Comparison of ENCODE assay signal across 21 cellular contexts in genomic region chr9:89619739-89620138, GRCh38. TPM values are rescaled to one million over a fixed set of nuclear protein-coding genes. Genes with fewer than 3 reads are reported as not detected.
DNase-seq lines count a peak whose midpoint lies in the region; ATAC-seq, FAIRE-seq and TF ChIP-seq lines count a peak whose summit lies in the region.
"Had no signal": no experiment of that assay in that cellular context is flagged by ENCODE, and none has a peak within 500 bp of the region (broad histone marks: within the 10 kb centered on the region; RNA-seq: fewer than 3 reads in every experiment).

No MANE protein-coding gene starts in this region.

- ATAC-seq in natural killer cell = no peak

- H3K79me2 ChIP-seq in H1 (ENCODE audit: control insufficient read depth in 1 of 2, insufficient read depth in 2 of 2, low read length in 2 of 2) = no peaks in the 10 kb centered on the region
- H3K79me2 ChIP-seq in hepatocyte = no peaks in the 10 kb centered on the region

- H3K9me2 ChIP-seq in hepatocyte (replicated peaks; ENCODE audit: insufficient read depth) = no peaks in the 10 kb centered on the region

- no peak for TF ChIP-seq EP300 in Ishikawa (IDR thresholded peaks at IDR 0.05; ENCODE audit: borderline replicate concordance)
- no peak for TF ChIP-seq EP300 in H1 (IDR thresholded peaks at IDR 0.05; ENCODE audit: borderline replicate concordance in 1 of 2, low read depth in 2 of 2, low read length in 2 of 2)
- no peak for TF ChIP-seq EP300 in sigmoid colon (IDR thresholded peaks at IDR 0.05)

- peak overlapping the region; percentile 96; the same call in 1 of the 2 replicates for H2BK15ac ChIP-seq in H1 (ENCODE audit: low read length)

- 0 out of 2 replicates have a peak overlapping the region, but pooled peaks have one; percentile 19 for H2AK5ac ChIP-seq in H1 (ENCODE audit: low read depth, low read length)

- H3K27me3 ChIP-seq in H1 (replicated peaks in 1 of 4; ENCODE audit: control insufficient read depth in 3 of 4, extremely low read depth in 1 of 4, insufficient read depth in 3 of 4, low read length in 3 of 4) (0 out of 7 replicates have a peak, but pooled peaks cover 0 to 3% (median 0%) of the 10 kb centered on the region in 4 experiments), sigmoid colon (no peaks in the 10 kb centered on the region), hepatocyte (no peaks in the 10 kb centered on the region)
- H3K27me3 ChIP-seq: BE2C, MG63 had no signal

- no peak overlapping the region for H4K91ac ChIP-seq in H1 (replicated peaks; ENCODE audit: insufficient read length, low read length)

- no peak overlapping the region for H2BK5ac ChIP-seq in H1 (ENCODE audit: low read depth, low read length)

- 100% methylated on average over 1 of the region's 1 CpG; no CpG with 5 or more reads in 1 of the 2 experiments for WGBS in H1 (ENCODE audit: extremely low coverage in 1 of 2, insufficient coverage in 1 of 2, insufficient read length in 1 of 2, insufficient replicate concordance in 2 of 2, low coverage in 1 of 2, low lambda C conversion rate in 2 of 2, missing lambda C conversion rate in 1 of 2), 2 experiments
- 95 to 100% methylated on average over 1 of the region's 1 CpG for WGBS in sigmoid colon, 2 donors
- WGBS in hepatocyte (ENCODE audit: low lambda C conversion rate, missing lambda C conversion rate) = 89% methylated on average over 1 of the region's 1 CpG

- H3K36me3 Mint-ChIP-seq in natural killer cell = no peaks in the 10 kb centered on the region
- H3K36me3 Mint-ChIP-seq: CD4-positive, alpha-beta memory T cell had no signal

- H2BK20ac ChIP-seq in H1 (ENCODE audit: low read length) = peak overlapping the region; percentile 83

- H3K27ac ChIP-seq in C4-2B = peak overlapping the region; percentile 68
- H3K27ac ChIP-seq in H1 (ENCODE audit: low read depth, low read length) = no peak overlapping the region
- peak overlapping the region in 3 of 4 donors; percentile 82 to 87 (median 83) for H3K27ac ChIP-seq in sigmoid colon
- H3K27ac ChIP-seq in hepatocyte = no peak overlapping the region

- no peaks in the 10 kb centered on the region for H3K9me3 Mint-ChIP-seq in natural killer cell
- H3K9me3 Mint-ChIP-seq: CD4-positive, alpha-beta memory T cell had no signal

- H3K4me1 Mint-ChIP-seq in natural killer cell = no peaks in the 10 kb centered on the region
- H3K4me1 Mint-ChIP-seq: CD4-positive, alpha-beta memory T cell had no signal

- H3K4ac ChIP-seq in H1 (replicated peaks; ENCODE audit: insufficient read length, low read depth, low read length) = no peak overlapping the region

- CTCF ChIA-PET in H1 (lab: Charles Lee; ENCODE audit: partially characterized antibody) = interaction anchor here (0.6 to 8.6 kb wide), 30 partner anchors 8 to 482 kb away, joined by 3 to 65 read pairs (median 5); partner anchors contain the start of gene GADD45G

- H3K4me1 ChIP-seq in H1 (replicated peaks in 1 of 4; ENCODE audit: control insufficient read depth in 3 of 4, insufficient read depth in 4 of 4, low read length in 3 of 4) = peaks cover 0 to 24% (median 7%) of the 10 kb centered on the region in 4 experiments
- peaks cover 0 to 59% (median 42%) of the 10 kb centered on the region in 4 donors for H3K4me1 ChIP-seq in sigmoid colon
- peaks cover 17% of the 10 kb centered on the region for H3K4me1 ChIP-seq in hepatocyte (ENCODE audit: insufficient read depth)
- H3K4me1 ChIP-seq: BE2C, Caco-2 had no signal

- POLR2A ChIA-PET in H1 (lab: Charles Lee; ENCODE audit: partially characterized antibody) = interaction anchor here (5.9 to 11.9 kb wide), 2 partner anchors 9 to 15 kb away, joined by 33 to 107 read pairs; partner anchors contain the start of gene GADD45G

- H3K4me3 ChIP-seq in H1 (ENCODE audit: extremely low read depth in 1 of 4, insufficient read depth in 2 of 4, low read depth in 3 of 4, low read length in 4 of 4) (no peak overlapping the region), sigmoid colon (no peak overlapping the region), hepatocyte (no peak overlapping the region)
- H3K4me3 ChIP-seq: MG63 had no signal

- H3K36me3 ChIP-seq in H1 (ENCODE audit: control insufficient read depth in 2 of 4, insufficient read depth in 4 of 4, low read length in 3 of 4) = no peaks in the 10 kb centered on the region
- H3K36me3 ChIP-seq in sigmoid colon = no peaks in the 10 kb centered on the region
- H3K36me3 ChIP-seq in hepatocyte (replicated peaks; ENCODE audit: insufficient read depth, low read depth) = no peaks in the 10 kb centered on the region
- H3K36me3 ChIP-seq: BE2C, MG63 had no signal

- no peak for FAIRE-seq in H1 (lab: Jason Lieb, UNC)
- FAIRE-seq: GM18507, H54 had no signal

- intact Hi-C loops in sigmoid colon (cut with DNase I) = loop anchor here (5.0 kb wide), 2 partner anchors 273 to 383 kb away; no protein-coding TSS in a partner anchor
- intact Hi-C loops in natural killer cell (cut with micrococcal nuclease) = no loop called here

- H2BK120ac ChIP-seq in H1 (replicated peaks; ENCODE audit: low read depth, low read length) = no peak overlapping the region

- no peak for TF ChIP-seq RAD21 in Ishikawa (IDR thresholded peaks at IDR 0.05; ENCODE audit: low read depth)
- no peak for TF ChIP-seq RAD21 in H1 (IDR thresholded peaks at IDR 0.05 in 1 of 2, conservative IDR thresholded peaks at IDR 0.05 in 1 of 2; ENCODE audit: low read depth in 2 of 2, low read length in 2 of 2)

- H4K5ac ChIP-seq in H1 (ENCODE audit: insufficient read length, low read depth, low read length) = no peak overlapping the region

- H4K20me1 ChIP-seq in H1 (replicated peaks in 1 of 2; ENCODE audit: control insufficient read depth in 1 of 2, insufficient read depth in 2 of 2, low read length in 2 of 2) = no peaks in the 10 kb centered on the region
- no peaks in the 10 kb centered on the region for H4K20me1 ChIP-seq in hepatocyte (ENCODE audit: insufficient read depth, poor library complexity, severe bottlenecking)

- no peak overlapping the region for H3K56ac ChIP-seq in H1 (replicated peaks; ENCODE audit: insufficient read length, low read depth, low read length)

- TF ChIP-seq POLR2A in H1 (IDR thresholded peaks at IDR 0.05; ENCODE audit: control extremely low read depth in 1 of 2, low read depth in 2 of 2, low read length in 2 of 2) (no peak), sigmoid colon (IDR thresholded peaks at IDR 0.05) (no peak)

- no peak for TF ChIP-seq CTCF in C4-2B (conservative IDR thresholded peaks at IDR 0.05)
- no peak for TF ChIP-seq CTCF in H1 (IDR thresholded peaks at IDR 0.05; ENCODE audit: control extremely low read depth in 1 of 3, insufficient read depth in 1 of 3, low read depth in 1 of 3, low read length in 3 of 3)
- no peak for TF ChIP-seq CTCF in sigmoid colon (IDR thresholded peaks at IDR 0.05)
- TF ChIP-seq CTCF in natural killer cell (IDR thresholded peaks at IDR 0.05) = no peak
- TF ChIP-seq CTCF in hepatocyte (IDR thresholded peaks at IDR 0.05; ENCODE audit: poor library complexity) = no peak

- H3K18ac ChIP-seq in H1 (ENCODE audit: extremely low read depth, low read length) = no peak overlapping the region; the same call in 1 of the 2 replicates

- no peak overlapping the region for H3K4me3 Mint-ChIP-seq in natural killer cell
- H3K4me3 Mint-ChIP-seq: CD4-positive, alpha-beta memory T cell had no signal

- H4K8ac ChIP-seq in H1 (ENCODE audit: extremely low read depth, insufficient read depth, low read length) = no peak overlapping the region; the same call in 1 of the 2 replicates

- no peak overlapping the region for H3K14ac ChIP-seq in H1 (ENCODE audit: insufficient read length)

- H3K27ac Mint-ChIP-seq in natural killer cell = no peak overlapping the region
- H3K27ac Mint-ChIP-seq: CD4-positive, alpha-beta memory T cell had no signal

- peak overlapping the region; percentile 80; the same call in 1 of the 2 replicates for H2BK12ac ChIP-seq in H1 (ENCODE audit: low read depth, low read length)

- no peak overlapping the region for H3K4me2 ChIP-seq in H1 (ENCODE audit: insufficient read depth in 1 of 2, low read depth in 2 of 2, low read length in 2 of 2)
- no peak overlapping the region for H3K4me2 ChIP-seq in hepatocyte

- H3K23me2 ChIP-seq in H1 (ENCODE audit: low read depth, low read length) = no peaks in the 10 kb centered on the region; the same call in 1 of the 2 replicates

- H2AFZ ChIP-seq in H1 (ENCODE audit: low read length) (no peak overlapping the region), hepatocyte (no peak overlapping the region)

- no peak overlapping the region for H3K9ac ChIP-seq in H1 (replicated peaks in 1 of 4; ENCODE audit: extremely low read depth in 1 of 4, low read depth in 3 of 4, low read length in 3 of 4)

- H3K9me3 ChIP-seq in H1 (ENCODE audit: insufficient read depth in 2 of 2, low read depth in 1 of 2, low read length in 1 of 2) (no peaks in the 10 kb centered on the region), sigmoid colon (no peaks in the 10 kb centered on the region), hepatocyte (ENCODE audit: low read depth) (no peaks in the 10 kb centered on the region)
- H3K9me3 ChIP-seq: BE2C, Caco-2, MG63 had no signal

- DNase-seq in H1 (ENCODE audit: low read depth in 1 of 2, low spot score in 2 of 2) (no peak), sigmoid colon (no peak), natural killer cell (no peak), T-helper 1 cell (no peak), hepatocyte (ENCODE audit: low spot score) (no peak)
- DNase-seq: BE2C; Caco-2; CD4-positive, alpha-beta memory T cell; DMS 273 treated with DMSO at 0.1 percent for 48 hours; GDM1; Kasumi-1; MG63; NCI-H1436; NCI-H187 treated with DMSO at 0.1 percent for 48 hours; NCI-H226; Right ventricle myocardium superior had no signal

- H3K27me3 Mint-ChIP-seq in natural killer cell (ENCODE audit: low read depth in 2 of 2) = peaks cover 4 to 12% of the 10 kb centered on the region in 2 donors
- H3K27me3 Mint-ChIP-seq: CD4-positive, alpha-beta memory T cell had no signal

- no peaks in the 10 kb centered on the region for H3K79me1 ChIP-seq in H1 (ENCODE audit: low read depth, low read length)

- H3K23ac ChIP-seq in H1 (ENCODE audit: insufficient read length) = no peak overlapping the region

TF ChIP-seq in H1, 55 proteins besides CTCF, POLR2A, EP300 and RAD21 (continues in another document):
- no peak for TF ChIP-seq KDM4A (IDR thresholded peaks at IDR 0.05; ENCODE audit: low read depth, low read length, severe bottlenecking)
- TF ChIP-seq POU5F1 (IDR thresholded peaks at IDR 0.05; ENCODE audit: low read depth, low read length) = no peak

RNA-seq across cellular contexts. Expression of gene GADD45G, which starts 14.9 kb away (rescaled TPM):
- total RNA-seq in H1 (2021; fragmentation: NEBNext Ultra II Directional; extraction: Animal tissue kit (Norgen Biotek cat#: 25700)) = 7.0 and 9.2 TPM in 2 replicates
- 11.4 and 20.7 TPM in 2 replicates for polyA plus RNA-seq in H1 (2011; rRNA removed)
- polyA plus RNA-seq in H1 (2011; cell fraction: cytosol; rRNA removed) = 9.8 TPM
- 16.9 TPM for polyA plus RNA-seq in H1 (2011; cell fraction: nucleus; rRNA removed)
- 5.2 to 17.2 TPM (median 11.3 TPM) in 4 replicates for polyA plus RNA-seq in H1 (2012, experiment 1 of 2)
- 4.4 TPM for polyA plus RNA-seq in H1 (2012, experiment 2 of 2)
- polyA plus RNA-seq in H1 (2013, experiment 1 of 2) = 7.4 TPM
- 5.6 TPM for polyA plus RNA-seq in H1 (2013, experiment 2 of 2)
- 1.5 and 2.4 TPM in 2 replicates for polyA minus RNA-seq in H1 (2011; rRNA and poly(A)+ RNA removed)
- 3.4 TPM for polyA minus RNA-seq in H1 (2011; cell fraction: cytosol; rRNA and poly(A)+ RNA removed)
- polyA minus RNA-seq in H1 (2011; cell fraction: nucleus; rRNA and poly(A)+ RNA removed) = 9.3 TPM
- 10 to 100 TPM in 3 of 4 donors, 1 to 10 TPM in 1; 5.7 to 37.8 (median 17.3) TPM for total RNA-seq in sigmoid colon
- polyA plus RNA-seq in sigmoid colon = 10 to 100 TPM in 2 of 3 donors, 1 to 10 TPM in 1; 8.6 to 26.3 (median 21.0) TPM
- 1 to 10 TPM; 2.6 to 3.2 (median 2.8) TPM for total RNA-seq in natural killer cell
- total RNA-seq in hepatocyte = 14.7 and 15.7 TPM in 2 replicates
- polyA plus RNA-seq in hepatocyte = 45.1 and 47.8 TPM in 2 replicates
- total RNA-seq: SK-MEL-5 had no signal

Comparison
In these comparisons a context has a peak if more than half of its experiments do, and no peak if none do; other contexts are left out.
1. H3K27ac ChIP-seq: peak in C4-2B (single experiment) and sigmoid colon (3 of 4); none in H1 (single experiment) and hepatocyte (single experiment).